ENCODE assay signal across 10 cellular contexts in genomic region chr17:20157078-20157360, GRCh38.
DNase-seq lines count a peak whose midpoint lies in the region; ATAC-seq lines count a peak whose summit lies in the region.
"Had no signal": no experiment of that assay in that cellular context is flagged by ENCODE, and none has a peak within 500 bp of the region (broad histone marks: within the 10 kb centered on the region; RNA-seq: fewer than 3 reads in every experiment).

No MANE protein-coding gene starts in this region.

- H3K27me3 Mint-ChIP-seq in immature natural killer cell (ENCODE audit: low read depth in 3 of 3) = peaks cover 2 to 14% (median 8%) of the 10 kb centered on the region in 3 donors

- H3K9ac ChIP-seq in adipocyte (ENCODE audit: low read length) (peak overlapping the region; percentile 65), subcutaneous abdominal adipose tissue (ENCODE audit: low read length in 5 of 5) (peak overlapping the region in 1 of 5 donors; percentile 60)

- H3K27ac ChIP-seq in subcutaneous abdominal adipose tissue (ENCODE audit: low read depth, low read length) = peak overlapping the region; percentile 16
- H3K27ac ChIP-seq: 22Rv1 had no signal

- H3K27me3 ChIP-seq in adipocyte (replicated peaks; ENCODE audit: control insufficient read depth, insufficient read depth, low read length) (no peaks in the 10 kb centered on the region), subcutaneous abdominal adipose tissue (ENCODE audit: control insufficient read depth in 5 of 5, insufficient read depth in 4 of 5, low read length in 5 of 5) (no peaks in the 10 kb centered on the region), MG63 (no peaks in the 10 kb centered on the region)

- H3K9me3 Mint-ChIP-seq in immature natural killer cell = no peaks in the 10 kb centered on the region

- peak overlapping the region in 1 of 6 donors; percentile 66 for H3K27ac Mint-ChIP-seq in immature natural killer cell

- no peak for ATAC-seq in HG02885 (IDR thresholded peaks at IDR 0.05; ENCODE audit: poor library complexity, unreplicated experiment)

- peak overlapping the region; percentile 76 for H3K4me3 ChIP-seq in adipocyte (ENCODE audit: low read length)
- H3K4me3 ChIP-seq in subcutaneous abdominal adipose tissue (ENCODE audit: low read depth in 1 of 5, low read length in 5 of 5) = peak overlapping the region in 4 of 5 donors; percentile 59 to 72 (median 66)
- H3K4me3 ChIP-seq in MG63 = no peak overlapping the region

- peak overlapping the region; percentile 81 to 94 (median 90) for H3K4me3 Mint-ChIP-seq in immature natural killer cell

- DNase-seq in NCI-H748 (lab: John Stamatoyannopoulos, UW; ENCODE audit: unreplicated experiment) (peak; percentile 34), NCI-H748 treated with DMSO at 0.1 percent for 48 hours (lab: John Stamatoyannopoulos, UW) (no peak), adipocyte (ENCODE audit: low read depth) (no peak), immature natural killer cell (no peak), MG63 (no peak), DMS153 treated with DMSO at 0.1 percent for 48 hours (lab: John Stamatoyannopoulos, UW; ENCODE audit: unreplicated experiment) (no peak)

- H3K4me1 ChIP-seq in adipocyte (ENCODE audit: control insufficient read depth, insufficient read depth, low read length) = no peaks in the 10 kb centered on the region
- peaks cover 1 to 24% (median 13%) of the 10 kb centered on the region in 5 donors for H3K4me1 ChIP-seq in subcutaneous abdominal adipose tissue (ENCODE audit: control insufficient read depth in 5 of 5, insufficient read depth in 5 of 5, low read length in 5 of 5)

- H3K36me3 ChIP-seq in adipocyte (ENCODE audit: control insufficient read depth, insufficient read depth, low read length, severe bottlenecking) = no peaks in the 10 kb centered on the region
- H3K36me3 ChIP-seq in subcutaneous abdominal adipose tissue (ENCODE audit: control insufficient read depth in 5 of 5, insufficient read depth in 5 of 5, low read length in 5 of 5) = no peaks in the 10 kb centered on the region
- H3K36me3 ChIP-seq in MG63 = no peaks in the 10 kb centered on the region
- H3K36me3 ChIP-seq: gastroesophageal sphincter had no signal

- H3K9me3 ChIP-seq in adipocyte (ENCODE audit: control insufficient read depth, low read length) = no peaks in the 10 kb centered on the region
- no peaks in the 10 kb centered on the region for H3K9me3 ChIP-seq in subcutaneous abdominal adipose tissue (ENCODE audit: control insufficient read depth in 5 of 5, low read length in 5 of 5)
- no peaks in the 10 kb centered on the region for H3K9me3 ChIP-seq in MG63
- H3K9me3 ChIP-seq: gastroesophageal sphincter had no signal

- no peaks in the 10 kb centered on the region for H3K36me3 Mint-ChIP-seq in immature natural killer cell

- H3K4me1 Mint-ChIP-seq in immature natural killer cell = peaks cover 6 to 10% of the 10 kb centered on the region in 2 donors
